In genomic region chr9:22446589-22446949, GRCh38 we compare ENCODE assay signal across 9 cellular contexts. TPM values are rescaled to one million over a fixed set of nuclear protein-coding genes. Genes with fewer than 3 reads are reported as not detected.
DNase-seq lines count a peak whose midpoint lies in the region; ATAC-seq, FAIRE-seq and TF ChIP-seq lines count a peak whose summit lies in the region.
"Had no signal": no experiment of that assay in that cellular context is flagged by ENCODE, and none has a peak within 500 bp of the region (broad histone marks: within the 10 kb centered on the region; RNA-seq: fewer than 3 reads in every experiment).

DMRTA1 (plus strand) TSS chr9:22446824; CDS start chr9:22447066, 242 bp downstream.

- H3K36me3 ChIP-seq in duodenal mucosa (ENCODE audit: control insufficient read depth in 1 of 2, insufficient read depth in 2 of 2, low read length in 2 of 2) (no peaks in the 10 kb centered on the region), left lung (no peaks in the 10 kb centered on the region)

- H3K27ac Mint-ChIP-seq in activated CD4-positive, alpha-beta T cell treated with anti-CD3 and anti-CD28 coated beads for 36 hours, result no peak within 1 kb of the TSS

- no peak for TF ChIP-seq CTCF in left lung (IDR thresholded peaks at IDR 0.05)

- intact Hi-C loops in activated CD4-positive, alpha-beta T cell treated with anti-CD3 and anti-CD28 coated beads for 36 hours (cut with DNase I, micrococcal nuclease), result no loop called here
- intact Hi-C loops in left lung (cut with DNase I), result no loop called here

- H3K4me3 ChIP-seq in duodenal mucosa (ENCODE audit: low read depth in 1 of 2, low read length in 2 of 2) (peak within 1 kb of the TSS; percentile 70 to 73), left lung (peak within 1 kb of the TSS; percentile 56 to 58)

- DNase-seq in activated CD4-positive, alpha-beta T cell treated with anti-CD3 and anti-CD28 coated beads for 36 hours, result peak; percentile 17
- DNase-seq in activated CD4-positive, alpha-beta T cell treated with anti-CD3 and anti-CD28 coated beads for 1 hour, result no peak
- DNase-seq in RCC 7860 (ENCODE audit: low spot score), result peak; percentile 48
- DNase-seq in left lung, result peak; percentile 87 to 90
- DNase-seq in stimulated activated CD8-positive, alpha-beta memory T cell treated with anti-CD3 and anti-CD28 coated beads, Interleukin-4, amount 100 ng/mL, for 48 hours, result peak; percentile 49
- DNase-seq in NCI-H526 treated with DMSO at 0.1 percent for 48 hours (lab: John Stamatoyannopoulos, UW), result no peak

- peak; percentile 17 for FAIRE-seq in RCC 7860 (lab: Jason Lieb, UNC)
- FAIRE-seq: G401.6 had no signal

- H3K4me3 Mint-ChIP-seq in activated CD4-positive, alpha-beta T cell treated with anti-CD3 and anti-CD28 coated beads for 36 hours, result no peak within 1 kb of the TSS

- H3K36me3 Mint-ChIP-seq in activated CD4-positive, alpha-beta T cell treated with anti-CD3 and anti-CD28 coated beads for 36 hours (ENCODE audit: low read depth), result no peaks in the 10 kb centered on the region

- POLR2A ChIA-PET in activated CD4-positive, alpha-beta T cell treated with anti-CD3 and anti-CD28 coated beads for 36 hours (lab: Charles Lee), result no interaction called here

- H3K27me3 ChIP-seq in duodenal mucosa (ENCODE audit: control insufficient read depth in 1 of 2, insufficient read depth in 2 of 2, low read length in 2 of 2), result peaks cover 11 to 14% of the 10 kb centered on the region in 2 donors
- peaks cover 0 to 69% of the 10 kb centered on the region in 2 donors for H3K27me3 ChIP-seq in left lung

- peaks cover 5% of the 10 kb centered on the region for H3K4me1 Mint-ChIP-seq in activated CD4-positive, alpha-beta T cell treated with anti-CD3 and anti-CD28 coated beads for 36 hours

- H3K27ac ChIP-seq in duodenal mucosa (ENCODE audit: low read depth, low read length), result peak within 1 kb of the TSS; percentile 61
- peak within 1 kb of the TSS; percentile 83 to 91 for H3K27ac ChIP-seq in left lung

- H3K4me1 ChIP-seq in duodenal mucosa (ENCODE audit: control insufficient read depth in 1 of 2, insufficient read depth in 2 of 2, low read length in 2 of 2) (peaks cover 0 to 4% of the 10 kb centered on the region in 2 donors), left lung (peaks cover 0 to 6% of the 10 kb centered on the region in 2 donors)

- ATAC-seq in activated CD4-positive, alpha-beta T cell treated with anti-CD3 and anti-CD28 coated beads for 36 hours, result peak; percentile 39
- peak; percentile 21 for ATAC-seq in HG03196 (IDR thresholded peaks at IDR 0.05; ENCODE audit: unreplicated experiment)
- peak; percentile 97 for ATAC-seq in left lung

- H3K9me3 ChIP-seq in duodenal mucosa (ENCODE audit: control insufficient read depth in 1 of 2, low read length in 2 of 2) (no peaks in the 10 kb centered on the region), left lung (no peaks in the 10 kb centered on the region)

- peak within 1 kb of the TSS; percentile 20 to 62 for H3K9ac ChIP-seq in duodenal mucosa (ENCODE audit: low read depth in 1 of 2, low read length in 2 of 2)

- peaks cover 41% of the 10 kb centered on the region for H3K27me3 Mint-ChIP-seq in activated CD4-positive, alpha-beta T cell treated with anti-CD3 and anti-CD28 coated beads for 36 hours

- CTCF ChIA-PET in activated CD4-positive, alpha-beta T cell treated with anti-CD3 and anti-CD28 coated beads for 36 hours (lab: Charles Lee), result no interaction called here

- no peaks in the 10 kb centered on the region for H3K9me3 Mint-ChIP-seq in activated CD4-positive, alpha-beta T cell treated with anti-CD3 and anti-CD28 coated beads for 36 hours (ENCODE audit: low read depth)

RNA-seq across cellular contexts. Expression of gene DMRTA1, which starts in this region (rescaled TPM):
- total RNA-seq in activated CD4-positive, alpha-beta T cell treated with anti-CD3 and anti-CD28 coated beads for 36 hours, result not detected
- 1 to 10 TPM; 1.9 to 3.2 TPM for total RNA-seq in left lung

Comparison
In these comparisons a context has a peak if more than half of its experiments do, and no peak if none do; other contexts are left out.
1. Peak in DNase-seq and ATAC-seq in activated CD4-positive, alpha-beta T cell treated with anti-CD3 and anti-CD28 coated beads for 36 hours; RNA of the gene not detected or under 1 TPM.
2. ATAC-seq: peak in every context shown above with its lines; median percentile 97 in left lung; 39 in activated CD4-positive, alpha-beta T cell treated with anti-CD3 and anti-CD28 coated beads for 36 hours; 21 in HG03196.
3. DNase-seq: peak in RCC 7860 (single experiment), left lung (2 of 2) and stimulated activated CD8-positive, alpha-beta memory T cell treated with anti-CD3 and anti-CD28 coated beads, Interleukin-4, amount 100 ng/mL, for 48 hours (single experiment); none in activated CD4-positive, alpha-beta T cell treated with anti-CD3 and anti-CD28 coated beads for 1 hour (single experiment) and NCI-H526 treated with DMSO at 0.1 percent for 48 hours (single experiment).